In genomic region chr17:29180051-29180787, GRCh38 we compare ENCODE assay signal across 8 cellular contexts. TPM values are rescaled to one million over a fixed set of nuclear protein-coding genes. Genes with fewer than 3 reads are reported as not detected.
DNase-seq lines count a peak whose midpoint lies in the region; ATAC-seq and TF ChIP-seq lines count a peak whose summit lies in the region.

Gene MYO18A (minus strand): TSS chr17:29180398. CDS start chr17:29166940, 13,458 bp downstream.

- H3K9me2 ChIP-seq in SK-N-SH = no peaks in the 10 kb centered on the region

- peaks cover 17 to 36% of the 10 kb centered on the region in 2 experiments; a peak in 1 of 4 replicates for H3K4me1 ChIP-seq in SK-N-SH (ENCODE audit: control insufficient read depth in 1 of 2, insufficient read depth in 2 of 2, low read depth in 1 of 2, low read length in 1 of 2)

- H3K4me3 ChIP-seq in SK-N-SH (ENCODE audit: low read depth in 2 of 2, low read length in 1 of 2) = peak within 1 kb of the TSS; percentile 59 to 64

- peak within 1 kb of the TSS; percentile 83 for H3K4me2 ChIP-seq in SK-N-SH

- H3K27ac ChIP-seq in SK-N-SH (ENCODE audit: low read depth in 2 of 2, low read length in 1 of 2) (peak within 1 kb of the TSS; percentile 51 to 80), temporal lobe (ENCODE audit: low read depth, low read length) (peak within 1 kb of the TSS; percentile 99)

- H4K20me1 ChIP-seq in SK-N-SH (ENCODE audit: insufficient read depth) = no peaks in the 10 kb centered on the region

- ATAC-seq in GM21737 (IDR thresholded peaks at IDR 0.05; ENCODE audit: unreplicated experiment) = peak; percentile 85
- peak; percentile 85 for ATAC-seq in omental fat pad (ENCODE audit: low FRiP score)

- peak within 1 kb of the TSS; percentile 63; the same call in 1 of the 2 replicates for H3K9ac ChIP-seq in SK-N-SH

- no peaks in the 10 kb centered on the region for H3K36me3 ChIP-seq in SK-N-SH (replicated peaks in 1 of 2; ENCODE audit: control insufficient read depth in 1 of 2, insufficient read depth in 2 of 2, low read length in 1 of 2)

- CTCF ChIA-PET in SK-N-SH (lab: Yijun Ruan, JAX) = interaction anchor here (0.7 to 13.9 kb wide), 34 partner anchors 8 to 913 kb away, joined by 3 to 276 read pairs (median 4); no protein-coding TSS in a partner anchor

- no peaks in the 10 kb centered on the region for H3K27me3 ChIP-seq in SK-N-SH (ENCODE audit: insufficient read depth)

- H3F3A ChIP-seq in SK-N-SH (replicated peaks; ENCODE audit: insufficient read depth) = no peaks in the 10 kb centered on the region

- TF ChIP-seq RAD21 in SK-N-SH (IDR thresholded peaks at IDR 0.05; ENCODE audit: low read length) = peak; percentile 55

- TF ChIP-seq CTCF in SK-N-SH (IDR thresholded peaks at IDR 0.05) = peak; percentile 67
- TF ChIP-seq CTCF in omental fat pad (IDR thresholded peaks at IDR 0.05) = peak in 2 of 3 donors; percentile 53 to 88

- TF ChIP-seq EP300 in SK-N-SH (IDR thresholded peaks at IDR 0.05; ENCODE audit: borderline replicate concordance in 1 of 2, low read depth in 1 of 2, low read length in 1 of 2) = no peak

- H3K79me2 ChIP-seq in SK-N-SH (ENCODE audit: insufficient read depth) = peaks cover 19% of the 10 kb centered on the region; the same call in 1 of the 2 replicates

- DNase-seq in DMS79 (lab: John Stamatoyannopoulos, UW) (peak; percentile 33), LHCN-M2 (ENCODE audit: low read depth) (peak; percentile 72), SK-N-SH (peak; percentile 96), glomerular endothelial cell (ENCODE audit: extremely low read depth, low read depth, low spot score) (no peak), omental fat pad (ENCODE audit: low spot score) (no peak)
- peak; percentile 83 for DNase-seq in activated naive CD4-positive, alpha-beta T cell treated with anti-CD3 and anti-CD28 coated beads, Interleukin-2, amount 50 U/mL, for 16 hours

- H2AFZ ChIP-seq in SK-N-SH (ENCODE audit: low read depth) = peak within 1 kb of the TSS; percentile 97

- POLR2A ChIA-PET in SK-N-SH (lab: Yijun Ruan, JAX) = interaction anchor here (0.6 to 2.3 kb wide), 6 partner anchors 13 to 207 kb away, joined by 3 to 15 read pairs (median 4); no protein-coding TSS in a partner anchor

- WGBS in SK-N-SH (ENCODE audit: low lambda C conversion rate) = 2% methylated on average over 12 of the region's 75 CpGs

- no peaks in the 10 kb centered on the region for H3K9me3 ChIP-seq in SK-N-SH

TF ChIP-seq in SK-N-SH, 30 proteins besides CTCF, POLR2A, EP300 and RAD21:
- TF ChIP-seq SMC3 (IDR thresholded peaks at IDR 0.05; ENCODE audit: low read depth, low read length) (peak; percentile 74), NRF1 (IDR thresholded peaks at IDR 0.05; ENCODE audit: low read depth, low read length) (peak; percentile 45), REST (IDR thresholded peaks at IDR 0.05; ENCODE audit: low read depth, low read length) (peak; percentile 44; the same call in 1 of the 2 replicates), MAX (IDR thresholded peaks at IDR 0.05; ENCODE audit: low read depth) (peak; percentile 57), SIN3A (IDR thresholded peaks at IDR 0.05; ENCODE audit: borderline replicate concordance, low read depth, low read length) (peak; percentile 67; the same call in 1 of the 2 replicates), TAF1 (IDR thresholded peaks at IDR 0.05; ENCODE audit: borderline replicate concordance, low read depth, low read length) (0 out of 2 replicates have a peak, but pooled peaks have one; percentile 35), TEAD4 (IDR thresholded peaks at IDR 0.05; ENCODE audit: borderline replicate concordance, insufficient read depth) (no peak), FOXM1 (IDR thresholded peaks at IDR 0.05; ENCODE audit: low read depth) (no peak), MXI1 (IDR thresholded peaks at IDR 0.05; ENCODE audit: low read depth, low read length) (peak; percentile 51)

RNA-seq across cellular contexts. Expression of gene MYO18A, which starts in this region (rescaled TPM):
- 39.6 and 41.7 TPM in 2 replicates for total RNA-seq in LHCN-M2 (2014; rRNA removed)
- polyA plus RNA-seq in LHCN-M2 (2012) = 35.2 TPM
- 6.0 and 6.6 TPM in 2 replicates for polyA plus RNA-seq in SK-N-SH (2012; rRNA removed)
- polyA plus RNA-seq in SK-N-SH (2012; cell fraction: cytosol; rRNA removed) = 5.2 and 5.3 TPM in 2 replicates
- polyA plus RNA-seq in SK-N-SH (2012; cell fraction: nucleus; rRNA removed) = 31.2 and 36.7 TPM in 2 replicates
- 19.9 and 29.9 TPM in 2 replicates for total RNA-seq in glomerular endothelial cell
- 10 to 100 TPM; 33.1 to 99.0 (median 50.6) TPM for total RNA-seq in omental fat pad
- total RNA-seq in temporal lobe = 54.6 TPM

Comparison
In these comparisons a context has a peak if more than half of its experiments do, and no peak if none do; other contexts are left out.
1. DNase-seq: peak in DMS79 (single experiment), LHCN-M2 (single experiment), SK-N-SH (single experiment) and activated naive CD4-positive, alpha-beta T cell treated with anti-CD3 and anti-CD28 coated beads, Interleukin-2, amount 50 U/mL, for 16 hours (single experiment); none in glomerular endothelial cell (single experiment) and omental fat pad (single experiment).